In genomic region chr4:174047363-174047762, GRCh38 we compare ENCODE assay signal across 21 cellular contexts.
"Had no signal": no experiment of that assay in that cellular context is flagged by ENCODE, and none has a peak within 500 bp of the region (broad histone marks: within the 10 kb centered on the region; RNA-seq: fewer than 3 reads in every experiment).

No MANE protein-coding gene starts in this region.

- DNase-seq: activated CD4-positive, alpha-beta T cell treated with anti-CD3 and anti-CD28 coated beads for 36 hours; activated CD8-positive, alpha-beta memory T cell treated with anti-CD3 and anti-CD28 coated beads, Interleukin-2, amount 50 U/mL, for 4 hours; activated CD8-positive, alpha-beta T cell treated with anti-CD3 and anti-CD28 coated beads for 36 hours; activated gamma-delta T cell treated with Interleukin-2 at 50 U/mL for 16 hours; activated naive CD8-positive, alpha-beta T cell treated with anti-CD3 and anti-CD28 coated beads for 36 hours; activated T-cell treated with anti-CD3 and anti-CD28 coated beads, Interleukin-2, amount 50 U/mL, for 72 hours; aorta; esophagus squamous epithelium; foreskin keratinocyte; head of caudate nucleus; left ventricle myocardium superior; nephron progenitor cell; psoas muscle; spleen; stimulated activated CD4-positive, alpha-beta T cell treated with anti-CD3 and anti-CD28 coated beads, Interleukin-2, amount 100 ng/mL, for 24 hours; stimulated activated naive B cell treated with anti-CD40 and anti-IgM and Interleukin-4, amounts not matched to agents 10 μg/mL and 1 μg/mL and 100 μg/mL, for 72 hours; T-helper 2 cell had no signal

- H3K4me3 ChIP-seq: esophagus squamous epithelium, psoas muscle, spleen, tibial nerve had no signal

- FAIRE-seq: bronchial epithelial cell, keratinocyte had no signal

- H3K27me3 ChIP-seq: esophagus squamous epithelium, foreskin keratinocyte, spleen, tibial nerve had no signal

- H3K4me1 ChIP-seq: esophagus squamous epithelium, foreskin keratinocyte, psoas muscle, spleen, tibial nerve had no signal

- H3K27ac ChIP-seq: esophagus squamous epithelium, foreskin keratinocyte, psoas muscle, spleen, tibial nerve had no signal

- ATAC-seq: activated CD4-positive, alpha-beta T cell treated with anti-CD3 and anti-CD28 coated beads for 36 hours; activated CD8-positive, alpha-beta T cell treated with anti-CD3 and anti-CD28 coated beads for 36 hours; activated T-cell treated with anti-CD3 and anti-CD28 coated beads, Interleukin-2, amount 50 U/mL, for 72 hours; foreskin keratinocyte; left ventricle myocardium superior; psoas muscle; sciatic nerve; stimulated activated naive B cell treated with anti-CD40 and anti-IgM and Interleukin-4, amounts not matched to agents 10 μg/mL and 1 μg/mL and 100 μg/mL, for 72 hours had no signal

- H3K36me3 ChIP-seq: esophagus squamous epithelium, spleen, tibial nerve had no signal

- H3K9me3 ChIP-seq: esophagus squamous epithelium, psoas muscle, tibial nerve had no signal
